ENCODE assay signal across 10 cellular contexts in genomic region chr2:185790361-185790760, GRCh38. TPM values are rescaled to one million over a fixed set of nuclear protein-coding genes. Genes with fewer than 3 reads are reported as not detected.
"Had no signal": no experiment of that assay in that cellular context is flagged by ENCODE, and none has a peak within 500 bp of the region (broad histone marks: within the 10 kb centered on the region; RNA-seq: fewer than 3 reads in every experiment).

No MANE protein-coding gene starts in this region.

- DNase-seq: activated CD4-positive, alpha-beta memory T cell treated with anti-CD3 and anti-CD28 coated beads for 36 hours; activated gamma-delta T cell treated with Interleukin-2 at 50 U/mL for 16 hours; activated naive CD8-positive, alpha-beta T cell treated with anti-CD3 and anti-CD28 coated beads for 36 hours; activated T-cell treated with anti-CD3 and anti-CD28 coated beads, Interleukin-2, amount 50 U/mL, for 4 hours; naive thymus-derived CD4-positive, alpha-beta T cell; thyroid gland; uterus had no signal

- H3K4me1 ChIP-seq: breast epithelium, esophagus muscularis mucosa, thyroid gland, uterus had no signal

- H3K27me3 ChIP-seq: breast epithelium, esophagus muscularis mucosa, neutrophil, thyroid gland, uterus had no signal

- H3K9me3 ChIP-seq: breast epithelium, esophagus muscularis mucosa, neutrophil, thyroid gland, uterus had no signal

- ATAC-seq: activated T-cell treated with anti-CD3 and anti-CD28 coated beads, Interleukin-2, amount 50 U/mL, for 4 hours; naive thymus-derived CD4-positive, alpha-beta T cell had no signal

- H3K36me3 ChIP-seq: breast epithelium, esophagus muscularis mucosa, neutrophil, thyroid gland, uterus had no signal

- H3K27ac ChIP-seq: breast epithelium, esophagus muscularis mucosa, neutrophil, thyroid gland, uterus had no signal

- H3K4me3 ChIP-seq: breast epithelium, esophagus muscularis mucosa, thyroid gland, uterus had no signal

RNA-seq across cellular contexts. Expression of gene FSIP2, which starts 51.8 kb away (rescaled TPM):
- total RNA-seq: activated naive CD8-positive, alpha-beta T cell treated with anti-CD3 and anti-CD28 coated beads for 36 hours had no signal
- polyA plus RNA-seq: naive thymus-derived CD4-positive, alpha-beta T cell had no signal
